ENCODE assay signal across 27 cellular contexts in the genomic region with DNA sequence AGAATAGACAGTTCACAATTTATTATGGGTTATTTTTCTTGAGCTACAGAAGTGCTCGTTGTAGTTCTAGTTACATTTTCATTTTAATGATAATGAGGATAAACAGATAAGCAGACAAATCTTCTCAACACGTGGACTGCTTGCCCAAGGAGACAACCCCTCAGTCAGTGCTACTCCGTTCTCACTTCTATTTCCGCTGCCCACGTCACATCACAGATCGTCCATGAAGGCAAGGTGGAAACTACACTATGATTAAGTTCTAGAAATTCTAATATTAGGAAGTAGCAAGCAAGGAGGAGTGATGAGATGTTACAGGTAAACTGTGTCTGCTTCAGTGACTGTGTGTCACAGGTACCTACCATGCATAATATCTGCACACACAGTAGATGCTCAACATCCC.
A peak's percentile ranks its signal among the peaks of the same experiment; 100 is the strongest.
DNase-seq lines count a peak whose midpoint lies in the region; ATAC-seq and TF ChIP-seq lines count a peak whose summit lies in the region.
"Had no signal": no experiment of that assay in that cellular context is flagged by ENCODE, and none has a peak within 500 bp of the region (broad histone marks: within the 10 kb centered on the region; RNA-seq: fewer than 3 reads in every experiment).

No MANE protein-coding gene starts in this region.

- no peak overlapping the region for H2AFZ ChIP-seq in PC-9
- H2AFZ ChIP-seq: neural progenitor cell had no signal

- no peaks in the 10 kb centered on the region for H3F3A ChIP-seq in PC-9 (ENCODE audit: insufficient read depth, low read depth)

- H3K27me3 ChIP-seq in GM06990 (replicated peaks; ENCODE audit: control insufficient read depth, insufficient read depth, low read length) (no peaks in the 10 kb centered on the region), foreskin keratinocyte (no peaks in the 10 kb centered on the region), PC-9 (ENCODE audit: insufficient read depth, low read depth) (no peaks in the 10 kb centered on the region)
- H3K27me3 ChIP-seq: BE2C, esophagus squamous epithelium, left lung, neural progenitor cell had no signal

- no peaks in the 10 kb centered on the region for H3K9me2 ChIP-seq in PC-9 (ENCODE audit: insufficient read depth)

- CTCF ChIA-PET in PC-9 (lab: Charles Lee) = no interaction called here

- POLR2A ChIA-PET in PC-9 (lab: Charles Lee; ENCODE audit: unreplicated experiment) = no interaction called here

- peaks cover 0 to 3% of the 10 kb centered on the region in 2 donors for H3K9me3 Mint-ChIP-seq in activated naive CD4-positive, alpha-beta T cell treated with anti-CD3 and anti-CD28 coated beads, Interleukin-2, amount 50 U/mL, for 72 hours
- H3K9me3 Mint-ChIP-seq: neural progenitor cell had no signal

- H3K36me3 Mint-ChIP-seq in activated naive CD4-positive, alpha-beta T cell treated with anti-CD3 and anti-CD28 coated beads, Interleukin-2, amount 50 U/mL, for 72 hours = peaks cover 0 to 15% of the 10 kb centered on the region in 2 donors

- H3K79me2 ChIP-seq in PC-9 (ENCODE audit: low read depth) = no peaks in the 10 kb centered on the region

- H3K9me3 ChIP-seq in PC-9 (ENCODE audit: insufficient read depth, low read depth) = no peaks in the 10 kb centered on the region
- H3K9me3 ChIP-seq: BE2C, esophagus squamous epithelium, left lung, mucosa of descending colon, thoracic aorta had no signal

- DNase-seq in GM06990 (ENCODE audit: extremely low read depth, insufficient read length) (peak; percentile 40), foreskin keratinocyte (no peak), PC-9 (no peak), GF-D8 (lab: John Stamatoyannopoulos, UW) (no peak)
- DNase-seq in activated naive CD4-positive, alpha-beta T cell treated with anti-CD3 and anti-CD28 coated beads, Interleukin-2, amount 50 U/mL, for 72 hours (ENCODE audit: low spot score in 2 of 2) = no peak
- DNase-seq: 8988T; activated CD4-positive, alpha-beta T cell treated with anti-CD3 and anti-CD28 coated beads, Interleukin-2, amount 50 U/mL, for 1 hour; anterior cingulate cortex; BE2C; Calu3; central memory CD4-positive, alpha-beta T cell; effector memory CD4-positive, alpha-beta T cell; esophagus squamous epithelium; H7; left lung; mucosa of descending colon; MV-4-11; NCI-H510A; SHP77; stimulated activated CD8-positive, alpha-beta memory T cell treated with anti-CD3 and anti-CD28 coated beads, Interleukin-4, amount 100 ng/mL, for 48 hours; T-helper 1 cell had no signal

- H4K20me1 ChIP-seq in PC-9 (ENCODE audit: insufficient read depth) = peaks cover 11% of the 10 kb centered on the region; the same call in 1 of the 2 replicates

- H3K36me3 ChIP-seq in GM06990 (ENCODE audit: control insufficient read depth, insufficient read depth, low read length) (no peaks in the 10 kb centered on the region), PC-9 (ENCODE audit: low read depth) (no peaks in the 10 kb centered on the region)
- H3K36me3 ChIP-seq: esophagus squamous epithelium, left lung, neural progenitor cell, thoracic aorta had no signal

- BruUV-seq in PC-9 (replicated peaks; lab: Mats Ljungman, UMichigan) = no TSS peak

- H3K4me1 ChIP-seq in foreskin keratinocyte (no peaks in the 10 kb centered on the region), PC-9 (replicated peaks; ENCODE audit: insufficient read depth) (no peaks in the 10 kb centered on the region)
- H3K4me1 ChIP-seq: esophagus squamous epithelium, neural progenitor cell had no signal

- TF ChIP-seq CTCF in GM06990 (IDR thresholded peaks at IDR 0.05; ENCODE audit: insufficient read depth, low read length, poor library complexity, severe bottlenecking) = no peak
- TF ChIP-seq CTCF in foreskin keratinocyte (conservative IDR thresholded peaks at IDR 0.05) = no peak
- TF ChIP-seq CTCF in PC-9 (conservative IDR thresholded peaks at IDR 0.05) = no peak

- H3K27ac ChIP-seq in foreskin keratinocyte = no peak overlapping the region
- H3K27ac ChIP-seq in PC-9 = no peak overlapping the region
- H3K27ac ChIP-seq: esophagus squamous epithelium, left lung, neural progenitor cell, thoracic aorta had no signal

- H3K4me3 ChIP-seq in GM06990 (replicated peaks; ENCODE audit: low read depth, low read length) (no peak overlapping the region), PC-9 (no peak overlapping the region)
- H3K4me3 ChIP-seq: esophagus squamous epithelium, K562, left lung, mucosa of descending colon, neural progenitor cell, thoracic aorta had no signal

- no peak overlapping the region for H3K27ac Mint-ChIP-seq in activated naive CD4-positive, alpha-beta T cell treated with anti-CD3 and anti-CD28 coated beads, Interleukin-2, amount 50 U/mL, for 72 hours
- H3K27ac Mint-ChIP-seq: neural progenitor cell had no signal

- H3K4me2 ChIP-seq in PC-9 = no peak overlapping the region
- H3K4me2 ChIP-seq: neural progenitor cell had no signal

- intact Hi-C loops in PC-9 (cut with micrococcal nuclease; ENCODE audit: unreplicated experiment) = no loop called here

- ATAC-seq in GM18909 (IDR thresholded peaks at IDR 0.05; ENCODE audit: poor library complexity, unreplicated experiment) = peak; percentile 63
- peak; percentile 62 for ATAC-seq in GM21619 (IDR thresholded peaks at IDR 0.05; ENCODE audit: unreplicated experiment)
- ATAC-seq in HG03108 (IDR thresholded peaks at IDR 0.05; ENCODE audit: unreplicated experiment) = peak; percentile 42
- no peak for ATAC-seq in foreskin keratinocyte
- no peak for ATAC-seq in activated naive CD4-positive, alpha-beta T cell treated with anti-CD3 and anti-CD28 coated beads, Interleukin-2, amount 50 U/mL, for 72 hours
- ATAC-seq: K562, left lung, mucosa of descending colon had no signal

Comparison
In these comparisons a context has a peak if more than half of its experiments do, and no peak if none do; other contexts are left out.
1. ATAC-seq: peak in GM18909 (single experiment), GM21619 (single experiment) and HG03108 (single experiment); none in foreskin keratinocyte (single experiment) and activated naive CD4-positive, alpha-beta T cell treated with anti-CD3 and anti-CD28 coated beads, Interleukin-2, amount 50 U/mL, for 72 hours (0 of 2).